In genomic region chr3:123122525-123123315, GRCh38 we compare ENCODE assay signal across 17 cellular contexts. TPM values are rescaled to one million over a fixed set of nuclear protein-coding genes. Genes with fewer than 3 reads are reported as not detected.
DNase-seq lines count a peak whose midpoint lies in the region; ATAC-seq, FAIRE-seq and TF ChIP-seq lines count a peak whose summit lies in the region.
"Had no signal": no experiment of that assay in that cellular context is flagged by ENCODE, and none has a peak within 500 bp of the region (broad histone marks: within the 10 kb centered on the region; RNA-seq: fewer than 3 reads in every experiment).

No MANE protein-coding gene starts in this region.

- H2BK5ac ChIP-seq in mesenchymal stem cell (ENCODE audit: low read depth, low read length, poor library complexity, severe bottlenecking) (no peak overlapping the region), mesendoderm (ENCODE audit: low read length) (no peak overlapping the region)

- peak; percentile 58 for ATAC-seq in HG03442 (IDR thresholded peaks at IDR 0.05; ENCODE audit: unreplicated experiment)
- no peak for ATAC-seq in HG02798 (IDR thresholded peaks at IDR 0.05; ENCODE audit: poor library complexity, unreplicated experiment)
- no peak for ATAC-seq in GM18498 (IDR thresholded peaks at IDR 0.05; ENCODE audit: unreplicated experiment)
- ATAC-seq in HG02642 (IDR thresholded peaks at IDR 0.05; ENCODE audit: poor library complexity, unreplicated experiment) = no peak
- ATAC-seq: activated CD8-positive, alpha-beta T cell treated with anti-CD3 and anti-CD28 coated beads, Interleukin-2, amount 10 ng/mL, durations not matched to agents 7 days and 5 days; effector memory CD8-positive, alpha-beta T cell; left colon had no signal

- H3K18ac ChIP-seq in mesenchymal stem cell (ENCODE audit: low read depth in 1 of 2, low read length in 2 of 2) = no peak overlapping the region
- H3K18ac ChIP-seq in mesendoderm (ENCODE audit: low read length) = no peak overlapping the region

- peak; percentile 13 for FAIRE-seq in bronchial epithelial cell (lab: Jason Lieb, UNC)
- FAIRE-seq: GM12891 had no signal

- H2AFZ ChIP-seq in mesenchymal stem cell (ENCODE audit: low read depth, low read length) = no peak overlapping the region

- H3K27me3 Mint-ChIP-seq in Caco-2 (ENCODE audit: insufficient read depth, unreplicated experiment) = no peaks in the 10 kb centered on the region
- H3K27me3 Mint-ChIP-seq: effector memory CD8-positive, alpha-beta T cell had no signal

- H3K27me3 ChIP-seq in Caco-2 (replicated peaks; ENCODE audit: control insufficient read depth, insufficient read depth, low read length) (no peaks in the 10 kb centered on the region), bronchial epithelial cell (ENCODE audit: control insufficient read depth, insufficient read depth, low read length) (no peaks in the 10 kb centered on the region), mesenchymal stem cell (ENCODE audit: control insufficient read depth in 1 of 2, insufficient read depth in 1 of 2, low read length in 2 of 2) (no peaks in the 10 kb centered on the region), mesendoderm (ENCODE audit: insufficient read depth, low read length, poor library complexity) (no peaks in the 10 kb centered on the region)
- H3K27me3 ChIP-seq: BLaER1, cardiac muscle cell had no signal

- TF ChIP-seq CTCF in Caco-2 (IDR thresholded peaks at IDR 0.05; ENCODE audit: insufficient read depth in 1 of 2, low read depth in 1 of 2, low read length in 1 of 2, severe bottlenecking in 1 of 2, unreplicated experiment in 1 of 2) (no peak), bronchial epithelial cell (IDR thresholded peaks at IDR 0.05; ENCODE audit: insufficient read depth, low read length, severe bottlenecking) (no peak)

- POLR2A ChIA-PET in Caco-2 (lab: Charles Lee) = no interaction called here

- no peak overlapping the region for H3K4me3 ChIP-seq in Caco-2 (ENCODE audit: low read depth, low read length)
- no peak overlapping the region for H3K4me3 ChIP-seq in bronchial epithelial cell (ENCODE audit: low read depth, low read length)
- no peak overlapping the region for H3K4me3 ChIP-seq in mesenchymal stem cell (ENCODE audit: insufficient read depth in 1 of 2, low read depth in 1 of 2, low read length in 2 of 2)
- H3K4me3 ChIP-seq in mesendoderm (ENCODE audit: low read length) = no peak overlapping the region
- H3K4me3 ChIP-seq: BLaER1, cardiac muscle cell, SK-N-MC had no signal

- H4K8ac ChIP-seq in mesenchymal stem cell (ENCODE audit: low read length) (no peak overlapping the region), mesendoderm (ENCODE audit: low read depth, low read length) (no peak overlapping the region)

- H3K4me3 Mint-ChIP-seq in Caco-2 (ENCODE audit: unreplicated experiment) = no peak overlapping the region
- H3K4me3 Mint-ChIP-seq: activated CD8-positive, alpha-beta T cell treated with anti-CD3 and anti-CD28 coated beads, Interleukin-2, amount 10 ng/mL, durations not matched to agents 7 days and 5 days; effector memory CD8-positive, alpha-beta T cell had no signal

- no peak overlapping the region for H3K4me2 ChIP-seq in mesenchymal stem cell (ENCODE audit: low read length, poor library complexity, severe bottlenecking)
- H3K4me2 ChIP-seq in mesendoderm (ENCODE audit: low read length) = no peak overlapping the region

- H3K27ac Mint-ChIP-seq in Caco-2 (ENCODE audit: unreplicated experiment) = peak overlapping the region; percentile 53
- H3K27ac Mint-ChIP-seq: activated CD8-positive, alpha-beta T cell treated with anti-CD3 and anti-CD28 coated beads, Interleukin-2, amount 10 ng/mL, durations not matched to agents 7 days and 5 days; effector memory CD8-positive, alpha-beta T cell had no signal

- CTCF ChIA-PET in Caco-2 (lab: Charles Lee) = no interaction called here

- H3K9me3 ChIP-seq in Caco-2 = no peaks in the 10 kb centered on the region
- H3K9me3 ChIP-seq in mesenchymal stem cell (ENCODE audit: control insufficient read depth, low read length) = no peaks in the 10 kb centered on the region
- H3K9me3 ChIP-seq: BLaER1 had no signal

- no peaks in the 10 kb centered on the region for H3K9me3 Mint-ChIP-seq in Caco-2 (ENCODE audit: unreplicated experiment)
- H3K9me3 Mint-ChIP-seq: effector memory CD8-positive, alpha-beta T cell had no signal

- H3K4ac ChIP-seq in mesenchymal stem cell (ENCODE audit: low read depth in 1 of 2, low read length in 2 of 2) = no peak overlapping the region
- H3K4ac ChIP-seq in mesendoderm (ENCODE audit: low read depth, low read length) = no peak overlapping the region

- H3K27ac ChIP-seq in mesenchymal stem cell (ENCODE audit: low read length, poor library complexity, severe bottlenecking) (no peak overlapping the region), mesendoderm (ENCODE audit: low read depth, low read length) (no peak overlapping the region)
- H3K27ac ChIP-seq: BLaER1, cardiac muscle cell, SK-N-MC had no signal

- H3K4me1 Mint-ChIP-seq in Caco-2 (ENCODE audit: low read depth, unreplicated experiment) = no peaks in the 10 kb centered on the region

- no peak overlapping the region for H2BK120ac ChIP-seq in mesenchymal stem cell (ENCODE audit: low read depth, low read length)
- no peak overlapping the region for H2BK120ac ChIP-seq in mesendoderm (ENCODE audit: low read depth, low read length)

- no peak overlapping the region for H3K14ac ChIP-seq in mesenchymal stem cell (ENCODE audit: low read length in 2 of 2)

- intact Hi-C loops in Caco-2 (cut with micrococcal nuclease; ENCODE audit: unreplicated experiment) = no loop called here

- H3K56ac ChIP-seq in mesendoderm (ENCODE audit: low read length) = no peak overlapping the region

- no peaks in the 10 kb centered on the region for H3K79me2 ChIP-seq in mesendoderm (ENCODE audit: control insufficient read depth, insufficient read depth, low read length)

- no peaks in the 10 kb centered on the region for H3K79me1 ChIP-seq in mesenchymal stem cell (replicated peaks; ENCODE audit: low read length, poor library complexity, severe bottlenecking)
- H3K79me1 ChIP-seq in mesendoderm (ENCODE audit: low read length) = no peaks in the 10 kb centered on the region

- no peak overlapping the region for H4K5ac ChIP-seq in mesendoderm (ENCODE audit: low read length)

- H3K4me1 ChIP-seq in Caco-2 (no peaks in the 10 kb centered on the region), mesenchymal stem cell (ENCODE audit: control insufficient read depth, insufficient read depth, low read depth, low read length) (peaks cover 1% of the 10 kb centered on the region), mesendoderm (ENCODE audit: control insufficient read depth, low read depth, low read length) (peaks cover 7% of the 10 kb centered on the region)

- no peak overlapping the region for H4K91ac ChIP-seq in mesenchymal stem cell (ENCODE audit: low read length)

- H3K36me3 Mint-ChIP-seq in Caco-2 (ENCODE audit: insufficient read depth, unreplicated experiment) = peaks cover 52% of the 10 kb centered on the region

- 88% methylated on average over 8 of the region's 8 CpGs for WGBS in mesenchymal stem cell
- no CpG with 5 or more reads among the region's 8 CpGs for WGBS in mesendoderm (ENCODE audit: extremely low coverage, insufficient coverage, low lambda C conversion rate)

- no peak overlapping the region for H2BK12ac ChIP-seq in mesenchymal stem cell (ENCODE audit: low read length in 2 of 2)

- BruUV-seq in Caco-2 (replicated peaks; lab: Mats Ljungman, UMichigan) = no TSS peak

- peak overlapping the region; percentile 71 for H3K9ac ChIP-seq in mesenchymal stem cell (ENCODE audit: low read length)
- H3K9ac ChIP-seq in mesendoderm (ENCODE audit: low read length) = no peak overlapping the region
- H3K9ac ChIP-seq: BLaER1 had no signal

- H3K23ac ChIP-seq in mesenchymal stem cell (ENCODE audit: low read length in 2 of 2) (no peak overlapping the region), mesendoderm (ENCODE audit: low read length) (no peak overlapping the region)

- H2AK5ac ChIP-seq in mesenchymal stem cell (ENCODE audit: low read length, severe bottlenecking) = no peak overlapping the region
- no peak overlapping the region for H2AK5ac ChIP-seq in mesendoderm (ENCODE audit: low read length)

- H3K36me3 ChIP-seq in Caco-2 (ENCODE audit: control insufficient read depth, insufficient read depth, low read length) (peaks cover 1% of the 10 kb centered on the region), bronchial epithelial cell (ENCODE audit: control insufficient read depth, insufficient read depth, low read length) (peaks cover 18% of the 10 kb centered on the region), mesenchymal stem cell (ENCODE audit: control insufficient read depth in 1 of 2, insufficient read depth in 2 of 2, low read depth in 1 of 2, low read length in 2 of 2) (peaks cover 57 to 89% of the 10 kb centered on the region in 2 experiments), mesendoderm (ENCODE audit: control insufficient read depth, insufficient read depth, low read length) (peaks cover 15% of the 10 kb centered on the region)
- H3K36me3 ChIP-seq: cardiac muscle cell had no signal

- DNase-seq in Caco-2 (no peak), bronchial epithelial cell (ENCODE audit: low read depth) (peak; percentile 65), mesenchymal stem cell (peak; percentile 47), mesendoderm (no peak)
- DNase-seq: activated CD8-positive, alpha-beta T cell treated with anti-CD3 and anti-CD28 coated beads, Interleukin-2, amount 10 ng/mL, durations not matched to agents 7 days and 5 days; effector memory CD8-positive, alpha-beta T cell; hippocampal formation; left colon; NCI-H1048 had no signal

- H2BK15ac ChIP-seq in mesenchymal stem cell (ENCODE audit: low read depth, poor library complexity, severe bottlenecking) = no peak overlapping the region
- H2BK15ac ChIP-seq in mesendoderm (replicated peaks; ENCODE audit: low read depth) = no peak overlapping the region

RNA-seq across cellular contexts. Expression of gene PDIA5, which starts 55.9 kb away (rescaled TPM):
- 48.2 and 55.5 TPM in 2 replicates for total RNA-seq in Caco-2 (2022)
- total RNA-seq in bronchial epithelial cell = 29.2 and 32.4 TPM in 2 replicates
- 99.5 TPM for polyA plus RNA-seq in mesenchymal stem cell (2013, experiment 1 of 2)
- 101 TPM for polyA plus RNA-seq in mesenchymal stem cell (2013, experiment 2 of 2)
- 28.4 TPM for polyA plus RNA-seq in mesendoderm (2013, experiment 1 of 2)
- 27.6 TPM for polyA plus RNA-seq in mesendoderm (2013, experiment 2 of 2)

Comparison
In these comparisons a context has a peak if more than half of its experiments do, and no peak if none do; other contexts are left out.
1. DNase-seq: peak in bronchial epithelial cell (single experiment) and mesenchymal stem cell (single experiment); none in Caco-2 (0 of 2) and mesendoderm (single experiment).